ENCODE assay signal across 8 cellular contexts in genomic region chr1:198556969-198557368, GRCh38.
DNase-seq lines count a peak whose midpoint lies in the region; ATAC-seq lines count a peak whose summit lies in the region.

No MANE protein-coding gene starts in this region.

- peak; percentile 98 for ATAC-seq in HG03159 (IDR thresholded peaks at IDR 0.05; ENCODE audit: unreplicated experiment)

- DNase-seq in NK-92 treated with Interleukin-12 subunit alpha and Interleukin-12 subunit beta, amount 100 ng/mL, for 24 hours (lab: John Stamatoyannopoulos, UW) = peak; percentile 64
- no peak for DNase-seq in NK-92 (lab: John Stamatoyannopoulos, UW; ENCODE audit: unreplicated experiment)
- DNase-seq in T-helper 22 cell (ENCODE audit: low read depth) = peak; percentile 31
- peak; percentile 30 for DNase-seq in effector CD4-positive, alpha-beta T cell
- peak; percentile 10 for DNase-seq in stimulated activated CD8-positive, alpha-beta memory T cell treated with anti-CD3 and anti-CD28 coated beads, Interleukin-15, amount 100 ng/mL, for 24 hours (ENCODE audit: low read depth)
- no peak for DNase-seq in hepatic stellate cell (ENCODE audit: low spot score)
- DNase-seq in NCI-H2227 treated with DMSO at 0.1 percent for 48 hours (lab: John Stamatoyannopoulos, UW) = no peak

Comparison
In these comparisons a context has a peak if more than half of its experiments do, and no peak if none do; other contexts are left out.
1. DNase-seq: peak in NK-92 treated with Interleukin-12 subunit alpha and Interleukin-12 subunit beta, amount 100 ng/mL, for 24 hours (single experiment), T-helper 22 cell (single experiment), effector CD4-positive, alpha-beta T cell (single experiment) and stimulated activated CD8-positive, alpha-beta memory T cell treated with anti-CD3 and anti-CD28 coated beads, Interleukin-15, amount 100 ng/mL, for 24 hours (single experiment); none in NK-92 (single experiment), hepatic stellate cell (single experiment) and NCI-H2227 treated with DMSO at 0.1 percent for 48 hours (single experiment).